In genomic region chr3:112811150-112811884, GRCh38 we compare ENCODE assay signal across 13 cellular contexts. TPM values are rescaled to one million over a fixed set of nuclear protein-coding genes. Genes with fewer than 3 reads are reported as not detected.
A peak's percentile ranks its signal among the peaks of the same experiment; 100 is the strongest.
DNase-seq lines count a peak whose midpoint lies in the region; ATAC-seq and TF ChIP-seq lines count a peak whose summit lies in the region.
"Had no signal": no experiment of that assay in that cellular context is flagged by ENCODE, and none has a peak within 500 bp of the region (broad histone marks: within the 10 kb centered on the region; RNA-seq: fewer than 3 reads in every experiment).

No MANE protein-coding gene starts in this region.

- H3K79me2 ChIP-seq in trophoblast cell (ENCODE audit: control insufficient read depth, insufficient read depth, low read length, poor library complexity): no peaks in the 10 kb centered on the region

- H4K12ac ChIP-seq in trophoblast cell (ENCODE audit: low read depth, low read length): no peak overlapping the region

- no peak overlapping the region for H2BK120ac ChIP-seq in trophoblast cell (ENCODE audit: insufficient read depth, low read length, poor library complexity)

- ATAC-seq in HG03469 (IDR thresholded peaks at IDR 0.05; ENCODE audit: unreplicated experiment): no peak

- H2BK5ac ChIP-seq in trophoblast cell (ENCODE audit: low read depth, low read length, poor library complexity): no peak overlapping the region

- no CpG with 5 or more reads among the region's 3 CpGs for WGBS in trophoblast cell (ENCODE audit: extremely low coverage, insufficient coverage, insufficient read length)

- H3K4me1 ChIP-seq in trophoblast cell (ENCODE audit: control insufficient read depth in 1 of 2, insufficient read depth in 2 of 2, low read length in 2 of 2): peaks cover 5 to 10% of the 10 kb centered on the region in 2 experiments

- H3K23ac ChIP-seq in trophoblast cell (ENCODE audit: low read length): no peak overlapping the region

- H2BK12ac ChIP-seq in trophoblast cell (ENCODE audit: low read length): no peak overlapping the region

- H2AFZ ChIP-seq in trophoblast cell (ENCODE audit: insufficient read depth, low read length, poor library complexity): no peak overlapping the region

- no peak overlapping the region for H4K8ac ChIP-seq in trophoblast cell (ENCODE audit: low read depth, low read length)

- H3K4me2 ChIP-seq in trophoblast cell (ENCODE audit: low read length): peak overlapping the region; percentile 20

- no peak overlapping the region for H3K4ac ChIP-seq in trophoblast cell (ENCODE audit: low read depth, low read length)

- H3K14ac ChIP-seq in trophoblast cell (ENCODE audit: low read length): no peak overlapping the region

- no peaks in the 10 kb centered on the region for H3K36me3 ChIP-seq in trophoblast cell (ENCODE audit: control insufficient read depth in 1 of 2, insufficient read depth in 2 of 2, low read length in 2 of 2)

- H3K18ac ChIP-seq in trophoblast cell (ENCODE audit: low read length): no peak overlapping the region

- H3K27ac ChIP-seq in trophoblast cell (ENCODE audit: low read depth, low read length): peak overlapping the region; percentile 72

- no peaks in the 10 kb centered on the region for H3K9me3 ChIP-seq in trophoblast cell (ENCODE audit: insufficient read depth, low read depth, low read length)

- H3K4me3 ChIP-seq in fibroblast of the aortic adventitia (ENCODE audit: low read depth, low read length): no peak overlapping the region
- H3K4me3 ChIP-seq in trophoblast cell (ENCODE audit: low read depth, low read length): no peak overlapping the region

- no peak overlapping the region for H4K91ac ChIP-seq in trophoblast cell (ENCODE audit: low read depth, low read length)

- DNase-seq in AG08395 (ENCODE audit: low spot score): peak; percentile 73
- DNase-seq in OCI-M1 (lab: John Stamatoyannopoulos, UW): peak; percentile 27
- peak; percentile 100 for DNase-seq in fibroblast of the aortic adventitia (ENCODE audit: low read depth)
- peak in 1 of 2 donors; percentile 32 for DNase-seq in trophoblast cell
- no peak for DNase-seq in COLO829 (ENCODE audit: low spot score)
- no peak for DNase-seq in activated effector memory CD4-positive, alpha-beta T cell treated with Interleukin-2 at 50 U/mL for 16 hours
- DNase-seq in SKM-1 treated with dmso at 0.1 percent for 144 hours (lab: John Stamatoyannopoulos, UW; ENCODE audit: unreplicated experiment): no peak
- DNase-seq: dermis blood vessel endothelial cell, NCI-H1694 treated with DMSO at 0.1 percent for 48 hours had no signal

- no peaks in the 10 kb centered on the region for H3K27me3 ChIP-seq in trophoblast cell (ENCODE audit: insufficient read depth, low read length)

- H2AK5ac ChIP-seq in trophoblast cell (ENCODE audit: low read length): no peak overlapping the region

- H3K79me1 ChIP-seq in trophoblast cell (ENCODE audit: low read length): peaks cover 4% of the 10 kb centered on the region

- H3K9ac ChIP-seq in trophoblast cell (ENCODE audit: low read length): no peak overlapping the region

- TF ChIP-seq CTCF in fibroblast of the aortic adventitia (IDR thresholded peaks at IDR 0.05; ENCODE audit: insufficient read depth, low read length): no peak

RNA-seq across cellular contexts. Expression of gene CD200R1L, which starts 35.3 kb away (rescaled TPM):
- not detected in 2 replicates for total RNA-seq in fibroblast of the aortic adventitia (ENCODE audit: low replicate concordance)
- polyA plus RNA-seq in trophoblast cell (2013): not detected in 2 replicates
- total RNA-seq: activated CD8-positive, alpha-beta T cell treated with anti-CD3 and anti-CD28 coated beads, Interleukin-2, amount 10 ng/mL, durations not matched to agents 7 days and 5 days; dermis blood vessel endothelial cell; kidney epithelial cell had no signal
- polyA plus RNA-seq: CD14-positive monocyte had no signal

Comparison
In these comparisons a context has a peak if more than half of its experiments do, and no peak if none do; other contexts are left out.
1. DNase-seq: peak in AG08395 (single experiment), OCI-M1 (single experiment) and fibroblast of the aortic adventitia (single experiment); none in COLO829 (single experiment), activated effector memory CD4-positive, alpha-beta T cell treated with Interleukin-2 at 50 U/mL for 16 hours (single experiment) and SKM-1 treated with dmso at 0.1 percent for 144 hours (single experiment).